ENCODE assay signal across 29 cellular contexts in the genomic region with DNA sequence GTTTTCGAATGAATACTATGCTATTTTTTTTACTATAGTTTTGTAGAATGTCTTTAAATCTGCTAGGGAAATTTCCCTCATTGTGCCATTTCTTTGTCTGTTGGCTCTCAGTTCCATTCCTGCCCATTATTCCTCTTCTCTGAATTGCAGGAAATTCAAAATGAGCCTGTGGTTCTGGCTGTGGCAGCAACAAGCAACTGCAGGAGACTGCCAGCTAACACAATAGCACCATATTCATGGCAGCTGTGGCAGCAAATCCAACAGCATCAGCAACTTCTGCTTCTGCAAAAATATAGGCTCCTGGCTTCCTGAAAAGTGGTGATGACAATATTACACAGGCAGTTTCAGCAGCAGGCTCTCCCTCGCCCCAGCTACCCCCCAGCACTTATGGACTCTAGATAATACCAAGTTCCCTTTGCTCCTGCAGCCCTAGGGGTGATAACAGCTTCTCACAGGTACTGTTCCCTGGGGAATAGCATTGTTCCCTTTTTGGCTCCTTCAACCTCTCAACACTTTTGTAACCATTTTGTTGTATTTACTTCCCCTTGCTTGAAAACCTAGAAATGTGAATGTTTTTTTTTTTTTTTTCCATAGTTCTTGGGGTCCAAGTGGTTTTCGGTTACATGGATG. TPM values are rescaled to one million over a fixed set of nuclear protein-coding genes. Genes with fewer than 3 reads are reported as not detected.
DNase-seq lines count a peak whose midpoint lies in the region; ATAC-seq and TF ChIP-seq lines count a peak whose summit lies in the region.
"Had no signal": no experiment of that assay in that cellular context is flagged by ENCODE, and none has a peak within 500 bp of the region (broad histone marks: within the 10 kb centered on the region; RNA-seq: fewer than 3 reads in every experiment).

No MANE protein-coding gene starts in this region.

- no peaks in the 10 kb centered on the region for H3K9me2 ChIP-seq in OCI-LY7 (ENCODE audit: insufficient read depth, low read length)

- H3K36me3 ChIP-seq in OCI-LY7 (ENCODE audit: insufficient read depth, low read length) = peaks cover 12% of the 10 kb centered on the region
- H3K36me3 ChIP-seq: cardiac muscle cell, gastroesophageal sphincter, neutrophil, prostate gland, sigmoid colon had no signal

- no peak overlapping the region for H2AFZ ChIP-seq in OCI-LY7 (ENCODE audit: low read length)

- no peak overlapping the region for H3K4me3 ChIP-seq in OCI-LY7 (ENCODE audit: low read depth, low read length, poor library complexity, severe bottlenecking)
- H3K4me3 ChIP-seq: cardiac muscle cell, coronary artery, gastroesophageal sphincter, prostate gland, sigmoid colon had no signal

- H3K4me2 ChIP-seq in OCI-LY7 (ENCODE audit: low read length) = no peak overlapping the region

- BruUV-seq in OCI-LY7 (replicated peaks; lab: Mats Ljungman, UMichigan) = no TSS peak

- peak; percentile 2 to 4 for DNase-seq in Kasumi-1 (lab: John Stamatoyannopoulos, UW)
- DNase-seq in OCI-LY7 (ENCODE audit: low spot score) = peak; percentile 24
- DNase-seq in dermis microvascular lymphatic vessel endothelial cell (ENCODE audit: low read depth in 2 of 2) = peak; percentile 2 to 31
- DNase-seq in pons (ENCODE audit: low spot score) = peak; percentile 29
- no peak for DNase-seq in KG1 (lab: John Stamatoyannopoulos, UW)
- DNase-seq in left ventricle myocardium superior = no peak
- DNase-seq: activated CD4-positive, alpha-beta memory T cell treated with anti-CD3 and anti-CD28 coated beads, Interleukin-2, amount 10 ng/mL, durations not matched to agents 7 days and 5 days; activated naive CD8-positive, alpha-beta T cell treated with anti-CD3 and anti-CD28 coated beads for 36 hours; aorta; DMS79; GF-D8; hypothalamus; NCI-H2029 treated with DMSO at 0.1 percent for 48 hours; NCI-H446; NCI-H774; SHP77; sigmoid colon; stimulated activated CD4-positive, alpha-beta T cell treated with anti-CD3 and anti-CD28 coated beads, Interleukin-4, amount 100 ng/mL, for 24 hours; T-helper 1 cell had no signal

- H3K4me1 ChIP-seq in OCI-LY7 (ENCODE audit: insufficient read depth, low read length, poor library complexity, severe bottlenecking) = no peaks in the 10 kb centered on the region
- H3K4me1 ChIP-seq: gastroesophageal sphincter, prostate gland, sigmoid colon had no signal

- ATAC-seq in HG03378 (IDR thresholded peaks at IDR 0.05; ENCODE audit: unreplicated experiment) (no peak), left ventricle myocardium superior (no peak)
- ATAC-seq: gastroesophageal sphincter; left lobe of liver; stimulated activated effector memory CD8-positive, alpha-beta T cell treated with anti-CD3 and anti-CD28 coated beads, Interleukin-12 subunit alpha, Interleukin-12 subunit beta, amount 100 ng/mL, for 72 hours had no signal

- intact Hi-C loops in OCI-LY7 (cut with micrococcal nuclease; ENCODE audit: unreplicated experiment) (no loop called here), left ventricle myocardium superior (cut with micrococcal nuclease) (no loop called here)

- CTCF ChIA-PET in OCI-LY7 (lab: Charles Lee; ENCODE audit: unreplicated experiment) = no interaction called here

- H3K27ac ChIP-seq in OCI-LY7 (ENCODE audit: low read depth, low read length, poor library complexity, severe bottlenecking) = no peak overlapping the region
- H3K27ac ChIP-seq: cardiac muscle cell, coronary artery, gastroesophageal sphincter, HL-60, neutrophil, prostate gland, sigmoid colon had no signal

- H3K9me3 ChIP-seq in OCI-LY7 (ENCODE audit: low read length) = peaks cover 20% of the 10 kb centered on the region; the same call in 1 of the 2 replicates
- H3K9me3 ChIP-seq: neutrophil, prostate gland had no signal

- TF ChIP-seq CTCF in OCI-LY7 (conservative IDR thresholded peaks at IDR 0.05; ENCODE audit: low read length) = no peak

- H3K79me2 ChIP-seq in OCI-LY7 (ENCODE audit: insufficient read depth, low read depth, low read length) = no peaks in the 10 kb centered on the region

- H4K20me1 ChIP-seq in OCI-LY7 (ENCODE audit: insufficient read depth, low read length) = no peaks in the 10 kb centered on the region

- POLR2A ChIA-PET in OCI-LY7 (lab: Charles Lee) = interaction anchor here (0.7 kb wide), 2 partner anchors 113 to 649 kb away, joined by 3 to 4 read pairs; no protein-coding TSS in a partner anchor

RNA-seq across cellular contexts. Expression of a gene that starts 9.3 kb away (rescaled TPM):
- not detected in 2 replicates for total RNA-seq in OCI-LY7 (2014; rRNA removed; shearing (Covaris generic))
- total RNA-seq in OCI-LY7 (2022) = not detected in 2 replicates
- not detected in 2 replicates for total RNA-seq in dermis microvascular lymphatic vessel endothelial cell
- total RNA-seq in left ventricle myocardium superior = not detected
- total RNA-seq: activated CD4-positive, alpha-beta memory T cell treated with anti-CD3 and anti-CD28 coated beads, Interleukin-2, amount 10 ng/mL, durations not matched to agents 7 days and 5 days; activated naive CD8-positive, alpha-beta T cell treated with anti-CD3 and anti-CD28 coated beads for 36 hours; aorta; cardiac muscle cell; gastroesophageal sphincter; left lobe of liver; sigmoid colon; subcutaneous adipose tissue had no signal

RNA-seq across cellular contexts. Expression of a gene that starts 45.0 kb away (rescaled TPM):
- total RNA-seq in OCI-LY7 (2014; rRNA removed; shearing (Covaris generic)) = 25.1 and 31.5 TPM in 2 replicates
- total RNA-seq in OCI-LY7 (2022) (18.3 and 22.9 TPM in 2 replicates), dermis microvascular lymphatic vessel endothelial cell (5.6 and 5.8 TPM in 2 replicates), left ventricle myocardium superior (5.2 TPM)

RNA-seq across cellular contexts. Expression of a gene that starts 54.5 kb away (rescaled TPM):
- total RNA-seq in OCI-LY7 (2014; rRNA removed; shearing (Covaris generic)) = not detected in 2 replicates
- total RNA-seq in OCI-LY7 (2022) (not detected in 2 replicates), dermis microvascular lymphatic vessel endothelial cell (not detected in 2 replicates), left ventricle myocardium superior (not detected)
- total RNA-seq: activated CD4-positive, alpha-beta memory T cell treated with anti-CD3 and anti-CD28 coated beads, Interleukin-2, amount 10 ng/mL, durations not matched to agents 7 days and 5 days; activated naive CD8-positive, alpha-beta T cell treated with anti-CD3 and anti-CD28 coated beads for 36 hours; aorta; cardiac muscle cell; gastroesophageal sphincter; left lobe of liver; prostate gland; sigmoid colon; subcutaneous adipose tissue had no signal

Comparison
In these comparisons a context has a peak if more than half of its experiments do, and no peak if none do; other contexts are left out.
1. DNase-seq: peak in Kasumi-1 (2 of 2), OCI-LY7 (single experiment), dermis microvascular lymphatic vessel endothelial cell (2 of 2) and pons (single experiment); none in KG1 (single experiment) and left ventricle myocardium superior (single experiment).